ENCODE assay signal across 2 cellular contexts in genomic region chr14:91270619-91271018, GRCh38.
A peak's percentile ranks its signal among the peaks of the same experiment; 100 is the strongest.
TF ChIP-seq lines count a peak whose summit lies in the region.

No MANE protein-coding gene starts in this region.

TF ChIP-seq in HEK293, 187 proteins besides CTCF, POLR2A, EP300 and RAD21:
- 0 out of 2 replicates have a peak, but pooled peaks have one; percentile 17 for TF ChIP-seq KLF1 (tag by site-specific recombination; IDR thresholded peaks at IDR 0.05)
- TF ChIP-seq ZBTB21 (tag by site-specific recombination; IDR thresholded peaks at IDR 0.05) = no peak
- no peak for TF ChIP-seq WT1 (tag by site-specific recombination; IDR thresholded peaks at IDR 0.05)
- no peak for TF ChIP-seq GLI2 (tag by site-specific recombination; IDR thresholded peaks at IDR 0.05; ENCODE audit: borderline replicate concordance, low read depth)
- TF ChIP-seq, protein P1, sequence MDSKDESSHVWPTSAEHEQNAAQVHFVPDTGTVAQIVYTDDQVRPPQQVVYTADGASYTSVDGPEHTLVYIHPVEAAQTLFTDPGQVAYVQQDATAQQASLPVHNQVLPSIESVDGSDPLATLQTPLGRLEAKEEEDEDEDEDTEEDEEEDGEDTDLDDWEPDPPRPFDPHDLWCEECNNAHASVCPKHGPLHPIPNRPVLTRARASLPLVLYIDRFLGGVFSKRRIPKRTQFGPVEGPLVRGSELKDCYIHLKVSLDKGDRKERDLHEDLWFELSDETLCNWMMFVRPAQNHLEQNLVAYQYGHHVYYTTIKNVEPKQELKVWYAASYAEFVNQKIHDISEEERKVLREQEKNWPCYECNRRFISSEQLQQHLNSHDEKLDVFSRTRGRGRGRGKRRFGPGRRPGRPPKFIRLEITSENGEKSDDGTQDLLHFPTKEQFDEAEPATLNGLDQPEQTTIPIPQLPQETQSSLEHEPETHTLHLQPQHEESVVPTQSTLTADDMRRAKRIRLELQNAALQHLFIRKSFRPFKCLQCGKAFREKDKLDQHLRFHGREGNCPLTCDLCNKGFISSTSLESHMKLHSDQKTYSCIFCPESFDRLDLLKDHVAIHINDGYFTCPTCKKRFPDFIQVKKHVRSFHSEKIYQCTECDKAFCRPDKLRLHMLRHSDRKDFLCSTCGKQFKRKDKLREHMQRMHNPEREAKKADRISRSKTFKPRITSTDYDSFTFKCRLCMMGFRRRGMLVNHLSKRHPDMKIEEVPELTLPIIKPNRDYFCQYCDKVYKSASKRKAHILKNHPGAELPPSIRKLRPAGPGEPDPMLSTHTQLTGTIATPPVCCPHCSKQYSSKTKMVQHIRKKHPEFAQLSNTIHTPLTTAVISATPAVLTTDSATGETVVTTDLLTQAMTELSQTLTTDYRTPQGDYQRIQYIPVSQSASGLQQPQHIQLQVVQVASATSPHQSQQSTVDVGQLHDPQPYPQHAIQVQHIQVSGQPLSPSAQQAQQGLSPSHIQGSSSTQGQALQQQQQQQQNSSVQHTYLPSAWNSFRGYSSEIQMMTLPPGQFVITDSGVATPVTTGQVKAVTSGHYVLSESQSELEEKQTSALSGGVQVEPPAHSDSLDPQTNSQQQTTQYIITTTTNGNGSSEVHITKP (tag by site-specific recombination; IDR thresholded peaks at IDR 0.05) = peak; percentile 67
- TF ChIP-seq ZNF785 (tag by site-specific recombination; IDR thresholded peaks at IDR 0.05) = no peak
- TF ChIP-seq ZNF621 (tag by site-specific recombination; IDR thresholded peaks at IDR 0.05) = no peak
- TF ChIP-seq ZNF426 (tag by site-specific recombination; IDR thresholded peaks at IDR 0.05) = no peak

TF ChIP-seq in K562, 482 proteins besides CTCF, POLR2A, EP300 and RAD21:
- no peak for TF ChIP-seq SAFB2 (IDR thresholded peaks at IDR 0.05; ENCODE audit: borderline replicate concordance, low read depth, low read length, severe bottlenecking)
- TF ChIP-seq VEZF1 (CRISPR knock-in tag; IDR thresholded peaks at IDR 0.05) = 0 out of 2 replicates have a peak, but pooled peaks have one; percentile 15
